24 cellular contexts compared by ENCODE assay signal in the genomic region with DNA sequence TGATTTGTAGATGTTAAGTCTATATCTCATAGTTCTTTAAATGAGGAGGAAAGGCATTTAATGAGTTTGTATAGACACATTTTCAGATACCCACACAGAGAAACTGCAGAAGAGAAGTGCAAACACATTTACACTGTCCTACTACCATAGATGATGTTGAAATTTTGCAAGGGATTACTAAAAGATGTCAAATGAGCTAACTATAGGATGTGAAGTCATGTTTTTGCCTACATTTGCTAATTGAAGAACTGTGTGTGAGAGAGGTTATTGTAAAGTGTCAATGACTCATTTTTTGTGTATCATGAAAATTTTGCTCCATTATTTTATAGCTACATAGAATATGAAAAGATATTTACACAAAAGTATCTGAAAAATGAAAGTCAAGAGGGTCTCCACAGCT.
DNase-seq lines count a peak whose midpoint lies in the region; FAIRE-seq and TF ChIP-seq lines count a peak whose summit lies in the region.
"Had no signal": no experiment of that assay in that cellular context is flagged by ENCODE, and none has a peak within 500 bp of the region (broad histone marks: within the 10 kb centered on the region; RNA-seq: fewer than 3 reads in every experiment).

No MANE protein-coding gene starts in this region.

- CTCF ChIA-PET in endothelial cell of umbilical vein (lab: Charles Lee), result interaction anchor here (1.0 kb wide), 1 partner anchor 52 kb away, joined by 3 read pairs; no protein-coding TSS in a partner anchor
- CTCF ChIA-PET in activated naive CD4-positive, alpha-beta T cell treated with anti-CD3 and anti-CD28 coated beads for 36 hours (lab: Charles Lee), result interaction anchor here (0.6 kb wide), 1 partner anchor 22 kb away, joined by 3 read pairs; no protein-coding TSS in a partner anchor

- dilution Hi-C loops in endothelial cell of umbilical vein (cut with MboI; ENCODE audit: extremely low pct_ligation_motif_present, low sequenced_read_pairs), result no loop called here

- H3K27me3 Mint-ChIP-seq in activated naive CD4-positive, alpha-beta T cell treated with anti-CD3 and anti-CD28 coated beads for 36 hours (ENCODE audit: low read depth), result peaks cover 25% of the 10 kb centered on the region

- H3K36me3 ChIP-seq in endothelial cell of umbilical vein (ENCODE audit: control insufficient read depth in 2 of 2, extremely low read depth in 1 of 2, insufficient read depth in 2 of 2, low read length in 2 of 2), result no peaks in the 10 kb centered on the region
- H3K36me3 ChIP-seq in effector memory CD4-positive, alpha-beta T cell (ENCODE audit: control insufficient read depth, insufficient read depth, low read length), result no peaks in the 10 kb centered on the region
- H3K36me3 ChIP-seq: BLaER1 treated with 17β-estradiol and CSF1 and Interleukin-3, amounts not matched to agents 10 nM and 100 nM had no signal

- H3K9ac ChIP-seq in endothelial cell of umbilical vein (replicated peaks; ENCODE audit: extremely low read depth, insufficient read depth, low read length), result no peak overlapping the region
- H3K9ac ChIP-seq: BLaER1 treated with 17β-estradiol and CSF1 and Interleukin-3, amounts not matched to agents 10 nM and 100 nM had no signal

- H4K20me1 ChIP-seq in endothelial cell of umbilical vein (replicated peaks; ENCODE audit: control insufficient read depth, extremely low read depth, insufficient read depth, low read length), result no peaks in the 10 kb centered on the region
- H4K20me1 ChIP-seq: BLaER1 treated with 17β-estradiol and CSF1 and Interleukin-3, amounts not matched to agents 10 nM and 100 nM had no signal

- H3K4me2 ChIP-seq in endothelial cell of umbilical vein (ENCODE audit: insufficient read depth, low read length), result no peak overlapping the region
- H3K4me2 ChIP-seq: BLaER1 treated with 17β-estradiol and CSF1 and Interleukin-3, amounts not matched to agents 10 nM and 100 nM had no signal

- BruUV-seq in endothelial cell of umbilical vein (replicated peaks; lab: Mats Ljungman, UMichigan), result no TSS peak

- H3K9me3 Mint-ChIP-seq in activated naive CD4-positive, alpha-beta T cell treated with anti-CD3 and anti-CD28 coated beads for 36 hours, result no peaks in the 10 kb centered on the region
- H3K9me3 Mint-ChIP-seq: CD4-positive, alpha-beta T cell; CD8-positive, alpha-beta T cell had no signal

- intact Hi-C loops in endothelial cell of umbilical vein (cut with micrococcal nuclease), result no loop called here
- intact Hi-C loops in activated naive CD4-positive, alpha-beta T cell treated with anti-CD3 and anti-CD28 coated beads for 36 hours (cut with micrococcal nuclease), result no loop called here

- H3K79me2 ChIP-seq in endothelial cell of umbilical vein (ENCODE audit: control insufficient read depth, insufficient read depth, low read length), result no peaks in the 10 kb centered on the region

- no peaks in the 10 kb centered on the region for H3K9me1 ChIP-seq in endothelial cell of umbilical vein (replicated peaks; ENCODE audit: control insufficient read depth, extremely low read depth, insufficient read depth, low read length)

- H3K9me3 ChIP-seq in endothelial cell of umbilical vein (replicated peaks; ENCODE audit: control insufficient read depth, insufficient read depth, low read length), result no peaks in the 10 kb centered on the region
- H3K9me3 ChIP-seq in effector memory CD4-positive, alpha-beta T cell (ENCODE audit: control insufficient read depth, low read length), result no peaks in the 10 kb centered on the region
- H3K9me3 ChIP-seq: BLaER1 treated with 17β-estradiol and CSF1 and Interleukin-3, amounts not matched to agents 10 nM and 100 nM; Caco-2 had no signal

- POLR2A ChIA-PET in endothelial cell of umbilical vein (lab: Charles Lee), result no interaction called here

- H3K4me3 ChIP-seq in endothelial cell of umbilical vein (replicated peaks in 1 of 3; ENCODE audit: insufficient read depth in 1 of 3, low read depth in 1 of 3, low read length in 3 of 3), result no peak overlapping the region
- no peak overlapping the region for H3K4me3 ChIP-seq in effector memory CD4-positive, alpha-beta T cell (ENCODE audit: insufficient read depth, low read depth, low read length, poor library complexity, severe bottlenecking)
- H3K4me3 ChIP-seq: BLaER1 treated with 17β-estradiol and CSF1 and Interleukin-3, amounts not matched to agents 10 nM and 100 nM had no signal

- no peaks in the 10 kb centered on the region for H3K27me3 ChIP-seq in endothelial cell of umbilical vein (ENCODE audit: control insufficient read depth in 2 of 2, insufficient read depth in 2 of 2, low read length in 2 of 2)
- H3K27me3 ChIP-seq in effector memory CD4-positive, alpha-beta T cell (replicated peaks; ENCODE audit: control insufficient read depth, insufficient read depth, low read length, poor library complexity, severe bottlenecking), result peaks cover 2% of the 10 kb centered on the region
- H3K27me3 ChIP-seq: BLaER1 treated with 17β-estradiol and CSF1 and Interleukin-3, amounts not matched to agents 10 nM and 100 nM had no signal

- DNase-seq in AML-193 (lab: John Stamatoyannopoulos, UW) (peak; percentile 10 to 22), H54 (ENCODE audit: insufficient read length, low spot score) (no peak), NCI-H460 (ENCODE audit: extremely low read depth, low read depth) (peak; percentile 76), endothelial cell of umbilical vein (ENCODE audit: low read depth, low spot score) (peak; percentile 8), islet precursor cell (no peak), iPS-NIHi7 (ENCODE audit: extremely low spot score) (no peak)
- DNase-seq in effector memory CD4-positive, alpha-beta T cell, result no peak
- no peak for DNase-seq in activated naive CD4-positive, alpha-beta T cell treated with anti-CD3 and anti-CD28 coated beads for 36 hours
- DNase-seq: 8988T; ACHN; Caco-2; Calu3; CD4-positive, alpha-beta T cell; CD8-positive, alpha-beta T cell; DMS79 treated with DMSO at 0.1 percent for 48 hours; GF-D8 had no signal

- H2AFZ ChIP-seq in endothelial cell of umbilical vein (ENCODE audit: low read depth, low read length), result no peak overlapping the region

- no peaks in the 10 kb centered on the region for H3K36me3 Mint-ChIP-seq in activated naive CD4-positive, alpha-beta T cell treated with anti-CD3 and anti-CD28 coated beads for 36 hours (ENCODE audit: low read depth)
- H3K36me3 Mint-ChIP-seq: CD8-positive, alpha-beta T cell had no signal

- peaks cover 4% of the 10 kb centered on the region for H3K4me1 ChIP-seq in endothelial cell of umbilical vein (ENCODE audit: control insufficient read depth, extremely low read depth, insufficient read depth, low read length)
- H3K4me1 ChIP-seq in effector memory CD4-positive, alpha-beta T cell (ENCODE audit: control insufficient read depth, insufficient read depth, low read length, poor library complexity, severe bottlenecking), result no peaks in the 10 kb centered on the region
- H3K4me1 ChIP-seq: Caco-2 had no signal

- peak; percentile 91 for FAIRE-seq in H54 (lab: Jason Lieb, UNC)
- FAIRE-seq in endothelial cell of umbilical vein (lab: Jason Lieb, UNC), result no peak
- FAIRE-seq: A204.1, D721Med, G401.6, GM12891, GM19239 had no signal

- no peak for TF ChIP-seq CTCF in endothelial cell of umbilical vein (IDR thresholded peaks at IDR 0.05; ENCODE audit: extremely low read depth in 1 of 2, insufficient read depth in 1 of 2, low read depth in 1 of 2, low read length in 2 of 2)

- TF ChIP-seq POLR2A in H54 (IDR thresholded peaks at IDR 0.05; ENCODE audit: low read depth, low read length), result no peak
- no peak for TF ChIP-seq POLR2A in endothelial cell of umbilical vein (IDR thresholded peaks at IDR 0.05; ENCODE audit: low read depth, low read length)

- H3K4me3 Mint-ChIP-seq in activated naive CD4-positive, alpha-beta T cell treated with anti-CD3 and anti-CD28 coated beads for 36 hours, result no peak overlapping the region
- H3K4me3 Mint-ChIP-seq: B cell; CD4-positive, alpha-beta T cell; CD8-positive, alpha-beta T cell had no signal

- no peak overlapping the region for H3K27ac Mint-ChIP-seq in activated naive CD4-positive, alpha-beta T cell treated with anti-CD3 and anti-CD28 coated beads for 36 hours
- H3K27ac Mint-ChIP-seq: B cell; CD4-positive, alpha-beta T cell; CD8-positive, alpha-beta T cell had no signal

- H3K27ac ChIP-seq in endothelial cell of umbilical vein (ENCODE audit: insufficient read depth, low read depth, low read length), result no peak overlapping the region
- no peak overlapping the region for H3K27ac ChIP-seq in effector memory CD4-positive, alpha-beta T cell (ENCODE audit: insufficient read depth, low read length, poor library complexity, severe bottlenecking)
- H3K27ac ChIP-seq: BLaER1 treated with 17β-estradiol and CSF1 and Interleukin-3, amounts not matched to agents 10 nM and 100 nM; C4-2B had no signal

- H3K4me1 Mint-ChIP-seq in activated naive CD4-positive, alpha-beta T cell treated with anti-CD3 and anti-CD28 coated beads for 36 hours (ENCODE audit: low read depth), result peaks cover 13% of the 10 kb centered on the region

TF ChIP-seq in endothelial cell of umbilical vein, 7 proteins besides CTCF, POLR2A, EP300 and RAD21:
- no peak for TF ChIP-seq EZH2 (IDR thresholded peaks at IDR 0.05; ENCODE audit: borderline replicate concordance, low read depth, low read length, severe bottlenecking)
- TF ChIP-seq POLR2AphosphoS5 (IDR thresholded peaks at IDR 0.05; ENCODE audit: insufficient read depth, low read depth, low read length), result no peak
- no peak for TF ChIP-seq GATA2 (IDR thresholded peaks at IDR 0.05; ENCODE audit: insufficient read depth, insufficient read length, low read depth, low read length)
- no peak for TF ChIP-seq FOS (IDR thresholded peaks at IDR 0.05; ENCODE audit: borderline replicate concordance, insufficient read depth, low read length)
- TF ChIP-seq MYC (IDR thresholded peaks at IDR 0.05; ENCODE audit: low read depth, low read length), result no peak
- no peak for TF ChIP-seq JUN (IDR thresholded peaks at IDR 0.05; ENCODE audit: borderline replicate concordance, insufficient read depth, insufficient read length, low read depth)
TF ChIP-seq in endothelial cell of umbilical vein: peak in this region for 0.

Comparison
In these comparisons a context has a peak if more than half of its experiments do, and no peak if none do; other contexts are left out.
1. DNase-seq: peak in AML-193 (2 of 2), NCI-H460 (single experiment) and endothelial cell of umbilical vein (single experiment); none in H54 (single experiment), effector memory CD4-positive, alpha-beta T cell (0 of 3), activated naive CD4-positive, alpha-beta T cell treated with anti-CD3 and anti-CD28 coated beads for 36 hours (single experiment), islet precursor cell (single experiment) and iPS-NIHi7 (single experiment).